In the genomic region with DNA sequence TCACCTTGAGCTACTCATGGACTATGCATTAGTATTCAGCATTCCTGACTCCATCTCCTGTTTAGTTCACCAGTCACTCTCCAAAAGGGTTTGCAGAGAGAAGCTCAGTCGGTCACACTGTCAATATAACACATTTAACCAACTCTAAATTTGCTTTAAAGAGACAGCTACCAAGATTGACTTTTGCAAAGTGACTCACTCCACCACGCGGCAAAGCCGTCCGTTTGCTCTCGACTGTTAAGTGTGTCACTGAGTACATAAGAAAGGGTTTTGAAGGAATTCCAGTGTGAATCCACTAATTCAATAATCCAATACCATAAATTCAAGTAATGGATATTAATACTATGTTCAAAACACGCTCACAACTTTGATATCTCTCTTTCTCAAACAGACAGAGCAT, we compare ENCODE assay signal across 17 cellular contexts.
"Had no signal": no experiment of that assay in that cellular context is flagged by ENCODE, and none has a peak within 500 bp of the region (broad histone marks: within the 10 kb centered on the region; RNA-seq: fewer than 3 reads in every experiment).

No MANE protein-coding gene starts in this region.

- H3K4me3 Mint-ChIP-seq: activated CD4-positive, alpha-beta memory T cell treated with anti-CD3 and anti-CD28 coated beads for 36 hours; activated CD4-positive, alpha-beta T cell treated with anti-CD3 and anti-CD28 coated beads for 36 hours; activated naive CD8-positive, alpha-beta T cell; activated T-helper 1 cell treated with anti-CD3 and anti-CD28 coated beads, Interleukin-12 subunit alpha, Interleukin-12 subunit beta, Interleukin-2, Interleukin-4 antibody, amounts not matched to agents 30 ng/mL and 10 ng/mL and 1 ng/mL, durations not matched to agents 14 hours and 24 hours and 36 hours; effector memory CD8-positive, alpha-beta T cell; naive thymus-derived CD8-positive, alpha-beta T cell; T-helper 2 cell treated with Interferon-gamma antibody and Interleukin-4, amounts not matched to agents 5 μg/mL and 100 μg/mL, for 36 hours; WTC11 had no signal

- H3K27ac ChIP-seq: cardiac muscle cell, epithelial cell of prostate, lower lobe of right lung had no signal

- H3K9me3 ChIP-seq: lower lobe of right lung had no signal

- H3K36me3 ChIP-seq: cardiac muscle cell, lower lobe of right lung had no signal

- H3K36me3 Mint-ChIP-seq: activated CD4-positive, alpha-beta memory T cell treated with anti-CD3 and anti-CD28 coated beads for 36 hours; activated naive CD8-positive, alpha-beta T cell; naive thymus-derived CD8-positive, alpha-beta T cell; WTC11 had no signal

- H3K9me3 Mint-ChIP-seq: activated CD4-positive, alpha-beta memory T cell treated with anti-CD3 and anti-CD28 coated beads for 36 hours; T-helper 2 cell treated with Interferon-gamma antibody and Interleukin-4, amounts not matched to agents 5 μg/mL and 100 μg/mL, for 36 hours; WTC11 had no signal

- H3K27ac Mint-ChIP-seq: activated CD4-positive, alpha-beta memory T cell treated with anti-CD3 and anti-CD28 coated beads for 36 hours; activated CD4-positive, alpha-beta T cell treated with anti-CD3 and anti-CD28 coated beads for 36 hours; activated naive CD8-positive, alpha-beta T cell; activated T-helper 1 cell treated with anti-CD3 and anti-CD28 coated beads, Interleukin-12 subunit alpha, Interleukin-12 subunit beta, Interleukin-2, Interleukin-4 antibody, amounts not matched to agents 30 ng/mL and 10 ng/mL and 1 ng/mL, durations not matched to agents 14 hours and 24 hours and 36 hours; effector memory CD8-positive, alpha-beta T cell; naive thymus-derived CD8-positive, alpha-beta T cell; T-helper 2 cell treated with Interferon-gamma antibody and Interleukin-4, amounts not matched to agents 5 μg/mL and 100 μg/mL, for 36 hours; WTC11 had no signal

- H3K4me1 Mint-ChIP-seq: activated CD4-positive, alpha-beta T cell treated with anti-CD3 and anti-CD28 coated beads for 36 hours had no signal

- ATAC-seq: activated CD4-positive, alpha-beta T cell treated with anti-CD3 and anti-CD28 coated beads for 36 hours; effector memory CD8-positive, alpha-beta T cell; lower lobe of right lung; naive thymus-derived CD8-positive, alpha-beta T cell; stimulated activated naive CD8-positive, alpha-beta T cell treated with anti-CD3 and anti-CD28 coated beads, Interleukin-15, Interleukin-2, amounts not matched to agents 100 U/mL and 50 U/mL, for 24 hours; WTC11 had no signal

- H3K4me3 ChIP-seq: cardiac muscle cell, lower lobe of right lung had no signal

- DNase-seq: activated CD4-positive, alpha-beta memory T cell treated with anti-CD3 and anti-CD28 coated beads for 36 hours; activated CD4-positive, alpha-beta T cell treated with anti-CD3 and anti-CD28 coated beads for 36 hours; activated T-cell treated with anti-CD3 and anti-CD28 coated beads for 4 hours; effector memory CD8-positive, alpha-beta T cell; foreskin melanocyte; lower lobe of right lung; naive thymus-derived CD8-positive, alpha-beta T cell; retina; stimulated activated naive CD8-positive, alpha-beta T cell treated with anti-CD3 and anti-CD28 coated beads, Interleukin-15, Interleukin-2, amounts not matched to agents 100 U/mL and 50 U/mL, for 24 hours; substantia nigra; trophoblast cell had no signal
